Comparison of ENCODE assay signal across 20 cellular contexts in genomic region chr1:192598589-192598988, GRCh38. TPM values are rescaled to one million over a fixed set of nuclear protein-coding genes. Genes with fewer than 3 reads are reported as not detected.
A peak's percentile ranks its signal among the peaks of the same experiment; 100 is the strongest.
DNase-seq lines count a peak whose midpoint lies in the region; ATAC-seq and TF ChIP-seq lines count a peak whose summit lies in the region.
"Had no signal": no experiment of that assay in that cellular context is flagged by ENCODE, and none has a peak within 500 bp of the region (broad histone marks: within the 10 kb centered on the region; RNA-seq: fewer than 3 reads in every experiment).

No MANE protein-coding gene starts in this region.

- no peaks in the 10 kb centered on the region for H3K9me1 ChIP-seq in IMR-90 (ENCODE audit: insufficient read depth, low read length)

- H2BK20ac ChIP-seq in IMR-90 (ENCODE audit: low read depth, low read length) = no peak overlapping the region

- peaks cover 41 to 43% of the 10 kb centered on the region in 2 donors for H3K4me1 Mint-ChIP-seq in natural killer cell treated with Interleukin-12 subunit alpha and Interleukin-12 subunit beta and Interleukin-15 and Interleukin-18, amount 100 ng/mL, for 72 hours (ENCODE audit: low read depth in 2 of 2)
- no peaks in the 10 kb centered on the region for H3K4me1 Mint-ChIP-seq in CD4-positive, alpha-beta T cell (ENCODE audit: low read depth)

- H3K36me3 Mint-ChIP-seq in natural killer cell treated with Interleukin-12 subunit alpha and Interleukin-12 subunit beta and Interleukin-15 and Interleukin-18, amount 100 ng/mL, for 72 hours = no peaks in the 10 kb centered on the region
- H3K36me3 Mint-ChIP-seq in CD4-positive, alpha-beta T cell (ENCODE audit: low read depth) = no peaks in the 10 kb centered on the region
- H3K36me3 Mint-ChIP-seq: CD8-positive, alpha-beta memory T cell; IgD-negative memory B cell had no signal

- H2BK15ac ChIP-seq in IMR-90 (ENCODE audit: low read depth, low read length) = no peak overlapping the region

- H2AK9ac ChIP-seq in IMR-90 (replicated peaks; ENCODE audit: low read depth, low read length, poor library complexity) = no peak overlapping the region

- H4K20me1 ChIP-seq in DND-41 (ENCODE audit: insufficient read depth, low read length) (no peaks in the 10 kb centered on the region), IMR-90 (ENCODE audit: insufficient read depth, low read length) (no peaks in the 10 kb centered on the region)

- H3K4me1 ChIP-seq in DND-41 (ENCODE audit: insufficient read depth, low read length) (peaks cover 23% of the 10 kb centered on the region), IMR-90 (ENCODE audit: control insufficient read depth, insufficient read depth, low read length) (no peaks in the 10 kb centered on the region)
- H3K4me1 ChIP-seq: BE2C had no signal

- 100% methylated on average over 1 of the region's 3 CpGs; no CpG with 5 or more reads in 1 of the 2 experiments for WGBS in IMR-90 (ENCODE audit: extremely low coverage in 2 of 2, insufficient read length in 1 of 2), 2 experiments

- H3K18ac ChIP-seq in IMR-90 (ENCODE audit: low read depth, low read length) = no peak overlapping the region

- CTCF ChIA-PET in IMR-90 (lab: Yijun Ruan, JAX) = no interaction called here
- CTCF ChIA-PET in CD4-positive, alpha-beta T cell (lab: Charles Lee) = interaction anchor here (1.2 kb wide), 1 partner anchor 11 kb away, joined by 3 read pairs; no protein-coding TSS in a partner anchor

- TF ChIP-seq POLR2A in IMR-90 (IDR thresholded peaks at IDR 0.05; ENCODE audit: low read depth, low read length) = no peak

- ATAC-seq in DND-41 (ENCODE audit: insufficient read depth, low read depth) (peak; percentile 70), GM21423 (IDR thresholded peaks at IDR 0.05; ENCODE audit: unreplicated experiment) (peak; percentile 39), IMR-90 (ENCODE audit: low read depth) (no peak), HG02970 (IDR thresholded peaks at IDR 0.05; ENCODE audit: low FRiP score, unreplicated experiment) (no peak), HG03039 (IDR thresholded peaks at IDR 0.05; ENCODE audit: unreplicated experiment) (no peak)
- peak; percentile 77 to 85 for ATAC-seq in natural killer cell treated with Interleukin-12 subunit alpha and Interleukin-12 subunit beta and Interleukin-15 and Interleukin-18, amount 100 ng/mL, for 72 hours
- no peak for ATAC-seq in CD4-positive, alpha-beta T cell (ENCODE audit: poor library complexity)
- ATAC-seq: Right ventricle myocardium inferior had no signal

- in situ Hi-C loops in IMR-90 (cut with MboI; ENCODE audit: low sequenced_read_pairs) = no loop called here

- no TSS peak for BruUV-seq in IMR-90 (replicated peaks; lab: Mats Ljungman, UMichigan)

- H3K79me2 ChIP-seq in DND-41 (ENCODE audit: insufficient read depth, low read length) = no peaks in the 10 kb centered on the region

- peaks cover 0 to 3% of the 10 kb centered on the region in 2 donors for H3K27me3 Mint-ChIP-seq in natural killer cell treated with Interleukin-12 subunit alpha and Interleukin-12 subunit beta and Interleukin-15 and Interleukin-18, amount 100 ng/mL, for 72 hours
- peaks cover 4% of the 10 kb centered on the region for H3K27me3 Mint-ChIP-seq in CD4-positive, alpha-beta T cell
- H3K27me3 Mint-ChIP-seq: CD8-positive, alpha-beta memory T cell had no signal

- H3K4me3 ChIP-seq in DND-41 (ENCODE audit: low read depth in 1 of 2, low read length in 2 of 2) = no peak overlapping the region
- H3K4me3 ChIP-seq in IMR-90 (ENCODE audit: insufficient read depth, low read depth, low read length) = no peak overlapping the region
- H3K4me3 ChIP-seq: GM23248, HAP-1 had no signal

- intact Hi-C loops in IMR-90 (cut with micrococcal nuclease) = no loop called here
- intact Hi-C loops in CD4-positive, alpha-beta T cell (cut with DNase I, micrococcal nuclease) = no loop called here

- no peak overlapping the region for H2BK120ac ChIP-seq in IMR-90 (ENCODE audit: low read depth, low read length)

- no peak overlapping the region for H2BK5ac ChIP-seq in IMR-90 (ENCODE audit: low read depth, low read length, poor library complexity, severe bottlenecking)

- H3K14ac ChIP-seq in IMR-90 (replicated peaks; ENCODE audit: low read depth, low read length) = no peak overlapping the region

- H3K4ac ChIP-seq in IMR-90 (ENCODE audit: low read depth, low read length) = no peak overlapping the region

- H3K9ac ChIP-seq in DND-41 (ENCODE audit: low read depth, low read length) = no peak overlapping the region
- H3K9ac ChIP-seq in IMR-90 (ENCODE audit: low read depth, low read length) = no peak overlapping the region
- H3K9ac ChIP-seq: GM23248 had no signal

- H3K9me3 ChIP-seq in DND-41 (ENCODE audit: insufficient read depth, low read length, severe bottlenecking) (no peaks in the 10 kb centered on the region), IMR-90 (ENCODE audit: control insufficient read depth, insufficient read depth, low read length) (no peaks in the 10 kb centered on the region)
- H3K9me3 ChIP-seq in CD4-positive, alpha-beta T cell (ENCODE audit: control insufficient read depth, low read length) = no peaks in the 10 kb centered on the region
- H3K9me3 ChIP-seq: BE2C, HAP-1 had no signal

- no peak overlapping the region for H4K91ac ChIP-seq in IMR-90 (ENCODE audit: insufficient read depth, low read depth, low read length)

- H3K79me1 ChIP-seq in IMR-90 (ENCODE audit: low read depth in 1 of 2, low read length in 2 of 2) = no peaks in the 10 kb centered on the region

- H3K56ac ChIP-seq in IMR-90 (ENCODE audit: extremely low read depth, insufficient read depth, low read length) = no peak overlapping the region

- no peak overlapping the region for H4K5ac ChIP-seq in IMR-90 (ENCODE audit: low read depth, low read length)

- peak overlapping the region in 1 of 2 donors; percentile 16 for H3K27ac Mint-ChIP-seq in natural killer cell treated with Interleukin-12 subunit alpha and Interleukin-12 subunit beta and Interleukin-15 and Interleukin-18, amount 100 ng/mL, for 72 hours
- no peak overlapping the region for H3K27ac Mint-ChIP-seq in CD4-positive, alpha-beta T cell
- H3K27ac Mint-ChIP-seq: IgD-negative memory B cell had no signal

- dilution Hi-C loops in IMR-90 (cut with HindIII; ENCODE audit: low sequenced_read_pairs, unreplicated experiment) = no loop called here

- DNase-seq in DND-41 (no peak), IMR-90 (no peak), retina (no peak)
- DNase-seq in natural killer cell treated with Interleukin-12 subunit alpha and Interleukin-12 subunit beta and Interleukin-15 and Interleukin-18, amount 100 ng/mL, for 72 hours (ENCODE audit: low spot score) = no peak
- no peak for DNase-seq in CD4-positive, alpha-beta T cell
- DNase-seq: BE2C; CD8-positive, alpha-beta memory T cell; GM23248; Kasumi-1; NCI-H1105; NCI-H1694 treated with DMSO at 0.1 percent for 48 hours; NCI-H2107; NCI-H510A; NCI-H748 treated with DMSO at 0.1 percent for 48 hours had no signal

- POLR2A ChIA-PET in IMR-90 (lab: Charles Lee; ENCODE audit: unreplicated experiment) = no interaction called here
- POLR2A ChIA-PET in CD4-positive, alpha-beta T cell (lab: Charles Lee) = interaction anchor here (1.2 kb wide), 1 partner anchor 15 kb away, joined by 3 read pairs; no protein-coding TSS in a partner anchor

- H3K27me3 ChIP-seq in DND-41 (ENCODE audit: insufficient read depth, low read length, poor library complexity) (no peaks in the 10 kb centered on the region), IMR-90 (ENCODE audit: control insufficient read depth, insufficient read depth, low read length) (no peaks in the 10 kb centered on the region)
- H3K27me3 ChIP-seq in CD4-positive, alpha-beta T cell (ENCODE audit: control insufficient read depth, insufficient read depth, low read length) = no peaks in the 10 kb centered on the region
- H3K27me3 ChIP-seq: BE2C had no signal

- no peak overlapping the region for H4K8ac ChIP-seq in IMR-90 (ENCODE audit: low read depth in 2 of 2, low read length in 2 of 2)

- H2AK5ac ChIP-seq in IMR-90 (ENCODE audit: low read depth, low read length) = peak overlapping the region; percentile 70; the same call in 1 of the 2 replicates

- H3K36me3 ChIP-seq in DND-41 (ENCODE audit: insufficient read depth, low read length) = no peaks in the 10 kb centered on the region
- no peaks in the 10 kb centered on the region for H3K36me3 ChIP-seq in IMR-90 (ENCODE audit: control insufficient read depth, insufficient read depth, low read length)
- H3K36me3 ChIP-seq: BE2C, HAP-1 had no signal

- H2AFZ ChIP-seq in DND-41 (ENCODE audit: low read depth, low read length) (no peak overlapping the region), IMR-90 (replicated peaks; ENCODE audit: low read length, poor library complexity) (no peak overlapping the region)
- H2AFZ ChIP-seq: GM23248 had no signal

- H3K4me3 Mint-ChIP-seq in natural killer cell treated with Interleukin-12 subunit alpha and Interleukin-12 subunit beta and Interleukin-15 and Interleukin-18, amount 100 ng/mL, for 72 hours = peak overlapping the region; percentile 48
- H3K4me3 Mint-ChIP-seq in CD4-positive, alpha-beta T cell = no peak overlapping the region
- H3K4me3 Mint-ChIP-seq: CD8-positive, alpha-beta memory T cell; IgD-negative memory B cell had no signal

- H3K27ac ChIP-seq in DND-41 (ENCODE audit: low read length) = no peak overlapping the region
- no peak overlapping the region for H3K27ac ChIP-seq in IMR-90 (ENCODE audit: insufficient read depth, low read length)
- no peak overlapping the region for H3K27ac ChIP-seq in CD4-positive, alpha-beta T cell (ENCODE audit: low read depth, low read length)
- H3K27ac ChIP-seq: GM23248 had no signal

- no peaks in the 10 kb centered on the region for H3K9me3 Mint-ChIP-seq in natural killer cell treated with Interleukin-12 subunit alpha and Interleukin-12 subunit beta and Interleukin-15 and Interleukin-18, amount 100 ng/mL, for 72 hours
- no peaks in the 10 kb centered on the region for H3K9me3 Mint-ChIP-seq in CD4-positive, alpha-beta T cell
- H3K9me3 Mint-ChIP-seq: CD8-positive, alpha-beta memory T cell; IgD-negative memory B cell had no signal

- TF ChIP-seq CTCF in DND-41 (IDR thresholded peaks at IDR 0.05; ENCODE audit: borderline replicate concordance, extremely low read depth, low read length, poor library complexity, severe bottlenecking) = no peak
- TF ChIP-seq CTCF in IMR-90 (conservative IDR thresholded peaks at IDR 0.05; ENCODE audit: low read depth, low read length) = no peak
- no peak for TF ChIP-seq CTCF in CD4-positive, alpha-beta T cell (IDR thresholded peaks at IDR 0.05)

- H3K23ac ChIP-seq in IMR-90 (ENCODE audit: low read depth, low read length) = no peak overlapping the region

- H3K4me2 ChIP-seq in DND-41 (ENCODE audit: insufficient read depth, low read length) (no peak overlapping the region), IMR-90 (ENCODE audit: low read depth, low read length) (no peak overlapping the region)

- no peak for TF ChIP-seq RAD21 in IMR-90 (IDR thresholded peaks at IDR 0.05; ENCODE audit: low read length)

RNA-seq across cellular contexts. Expression of gene RGS1, which starts 23.0 kb away (rescaled TPM):
- not detected in 2 replicates for total RNA-seq in IMR-90 (2012; rRNA removed)
- not detected in 2 replicates for polyA plus RNA-seq in IMR-90 (2012; rRNA removed)
- polyA plus RNA-seq in IMR-90 (2012; cell fraction: cytosol; rRNA removed) = not detected in 2 replicates
- not detected in 2 replicates for polyA plus RNA-seq in IMR-90 (2012; cell fraction: nucleus; rRNA removed; ENCODE audit: low replicate concordance)
- total RNA-seq in natural killer cell treated with Interleukin-12 subunit alpha and Interleukin-12 subunit beta and Interleukin-15 and Interleukin-18, amount 100 ng/mL, for 72 hours = 100 to 1,000 TPM in 1 of 2 donors, 10 to 100 TPM in 1; 67.6 to 143 TPM
- 100 to 1,000 TPM; 428 to 429 TPM for total RNA-seq in CD4-positive, alpha-beta T cell
- total RNA-seq: GM23248 had no signal
- polyA plus RNA-seq: GM23248 had no signal

RNA-seq across cellular contexts. Expression of gene RGS13, which starts 37.4 kb away (rescaled TPM):
- total RNA-seq in IMR-90 (2012; rRNA removed) = not detected in 2 replicates
- polyA plus RNA-seq in IMR-90 (2012; rRNA removed) = not detected in 2 replicates
- not detected in 2 replicates for polyA plus RNA-seq in IMR-90 (2012; cell fraction: cytosol; rRNA removed)
- not detected in 2 replicates for polyA plus RNA-seq in IMR-90 (2012; cell fraction: nucleus; rRNA removed; ENCODE audit: low replicate concordance)
- 1 to 10 TPM in 1 of 2 donors, under 1 TPM in 1; 0.64 to 1.1 TPM for total RNA-seq in natural killer cell treated with Interleukin-12 subunit alpha and Interleukin-12 subunit beta and Interleukin-15 and Interleukin-18, amount 100 ng/mL, for 72 hours
- under 1 TPM; 0.17 to 0.30 TPM for total RNA-seq in CD4-positive, alpha-beta T cell
- total RNA-seq: GM23248, Right ventricle myocardium inferior had no signal
- polyA plus RNA-seq: CD8-positive, alpha-beta memory T cell; GM23248 had no signal

Comparison
In these comparisons a context has a peak if more than half of its experiments do, and no peak if none do; other contexts are left out.
1. ATAC-seq: peak in DND-41 (single experiment), GM21423 (single experiment) and natural killer cell treated with Interleukin-12 subunit alpha and Interleukin-12 subunit beta and Interleukin-15 and Interleukin-18, amount 100 ng/mL, for 72 hours (2 of 2); none in IMR-90 (single experiment), HG02970 (single experiment), CD4-positive, alpha-beta T cell (single experiment) and HG03039 (single experiment).
2. RNA of gene RGS1, which starts 23.0 kb away (total RNA-seq): 428 to 429 TPM in CD4-positive, alpha-beta T cell and 67.6 to 143 TPM in natural killer cell treated with Interleukin-12 subunit alpha and Interleukin-12 subunit beta and Interleukin-15 and Interleukin-18, amount 100 ng/mL, for 72 hours; not detected in IMR-90; every median in the first group is over 10 times any median in the second.